ENCODE assay signal across 18 cellular contexts in genomic region chr9:84556556-84556955, GRCh38.
A peak's percentile ranks its signal among the peaks of the same experiment; 100 is the strongest.
DNase-seq lines count a peak whose midpoint lies in the region; ATAC-seq and TF ChIP-seq lines count a peak whose summit lies in the region.
"Had no signal": no experiment of that assay in that cellular context is flagged by ENCODE, and none has a peak within 500 bp of the region (broad histone marks: within the 10 kb centered on the region; RNA-seq: fewer than 3 reads in every experiment).

No MANE protein-coding gene starts in this region.

- no peak overlapping the region for H3K4me3 Mint-ChIP-seq in MCF 10A (ENCODE audit: unreplicated experiment)
- H3K4me3 Mint-ChIP-seq: CD14-positive monocyte; CD8-positive, alpha-beta T cell; IgD-negative memory B cell had no signal

- in situ Hi-C loops in mammary epithelial cell (cut with MboI; ENCODE audit: low sequenced_read_pairs in 2 of 2) = no loop called here

- H3K27me3 ChIP-seq in breast epithelium (no peaks in the 10 kb centered on the region), mammary epithelial cell (ENCODE audit: insufficient read depth, low read length) (no peaks in the 10 kb centered on the region)
- H3K27me3 ChIP-seq: BLaER1 had no signal

- no peak overlapping the region for H3K9ac ChIP-seq in mammary epithelial cell (ENCODE audit: insufficient read depth, low read length)
- H3K9ac ChIP-seq: BLaER1 had no signal

- no peaks in the 10 kb centered on the region for H3K9me3 Mint-ChIP-seq in MCF 10A (ENCODE audit: unreplicated experiment)
- H3K9me3 Mint-ChIP-seq: CD8-positive, alpha-beta T cell had no signal

- DNase-seq in MCF 10A (ENCODE audit: unreplicated experiment) (peak; percentile 14), breast epithelium (ENCODE audit: low spot score in 2 of 2) (no peak), mammary epithelial cell (peak; percentile 67), NCI-H226 (no peak), hippocampal formation (lab: John Stamatoyannopoulos, UW) (no peak), NCI-H1105 treated with DMSO at 0.1 percent for 48 hours (lab: John Stamatoyannopoulos, UW) (no peak)
- DNase-seq: 8988T; Calu3; CD8-positive, alpha-beta T cell; DND-41; EL had no signal

- dilution Hi-C loops in mammary epithelial cell (cut with HindIII; ENCODE audit: low sequenced_read_pairs) = no loop called here

- ATAC-seq in esophagus mucosa (peak; percentile 82), HG02571 (IDR thresholded peaks at IDR 0.05; ENCODE audit: unreplicated experiment) (no peak)
- ATAC-seq: CD8-positive, alpha-beta T cell; HepG2 had no signal

- POLR2A ChIA-PET in MCF 10A (lab: Yijun Ruan, JAX) = no interaction called here

- H3K4me2 ChIP-seq in mammary epithelial cell (ENCODE audit: insufficient read depth, low read depth, low read length) = no peak overlapping the region
- H3K4me2 ChIP-seq: BLaER1 had no signal

- H3K36me3 Mint-ChIP-seq in MCF 10A (ENCODE audit: insufficient read depth, unreplicated experiment) = no peaks in the 10 kb centered on the region
- H3K36me3 Mint-ChIP-seq: CD14-positive monocyte; CD8-positive, alpha-beta T cell; IgD-negative memory B cell had no signal

- TF ChIP-seq CTCF in MCF 10A (IDR thresholded peaks at IDR 0.05; ENCODE audit: unreplicated experiment) (no peak), breast epithelium (IDR thresholded peaks at IDR 0.05) (no peak), mammary epithelial cell (conservative IDR thresholded peaks at IDR 0.05 in 1 of 2, IDR thresholded peaks at IDR 0.05 in 1 of 2; ENCODE audit: extremely low read depth in 1 of 2, insufficient read depth in 1 of 2, low read depth in 1 of 2, low read length in 2 of 2) (no peak)

- peaks cover 5% of the 10 kb centered on the region for H3K4me1 Mint-ChIP-seq in MCF 10A (ENCODE audit: insufficient read depth, unreplicated experiment)
- H3K4me1 Mint-ChIP-seq: CD14-positive monocyte, IgD-negative memory B cell had no signal

- H3K27me3 Mint-ChIP-seq in MCF 10A (ENCODE audit: insufficient read depth, unreplicated experiment) = peaks cover 13% of the 10 kb centered on the region
- H3K27me3 Mint-ChIP-seq: IgD-negative memory B cell had no signal

- WGBS in mammary epithelial cell (ENCODE audit: low coverage, missing lambda C conversion rate) = 5% methylated on average over 1 of the region's 1 CpG

- no peak overlapping the region for H3K4me3 ChIP-seq in breast epithelium
- no peak overlapping the region for H3K4me3 ChIP-seq in mammary epithelial cell (replicated peaks in 1 of 3; ENCODE audit: insufficient read depth in 1 of 3, low read depth in 2 of 3, low read length in 3 of 3)
- H3K4me3 ChIP-seq: BLaER1, HAP-1 had no signal

- BruUV-seq in MCF 10A (replicated peaks; lab: Mats Ljungman, UMichigan) = no TSS peak
- no TSS peak for BruUV-seq in mammary epithelial cell (replicated peaks; lab: Mats Ljungman, UMichigan)

- no peak for TF ChIP-seq POLR2A in breast epithelium (IDR thresholded peaks at IDR 0.05)

- no peak overlapping the region for H3K27ac Mint-ChIP-seq in MCF 10A (ENCODE audit: low read depth, unreplicated experiment)
- H3K27ac Mint-ChIP-seq: CD14-positive monocyte; CD8-positive, alpha-beta T cell; IgD-negative memory B cell had no signal

- peak overlapping the region; percentile 37 for H2AFZ ChIP-seq in mammary epithelial cell (ENCODE audit: low read depth, low read length)

- intact Hi-C loops in MCF 10A (cut with micrococcal nuclease) (no loop called here), breast epithelium (cut with DNase I; ENCODE audit: low total_unique reads) (no loop called here), mammary epithelial cell (cut with micrococcal nuclease) (no loop called here)

- H3K4me1 ChIP-seq in breast epithelium (no peaks in the 10 kb centered on the region), mammary epithelial cell (ENCODE audit: insufficient read depth, low read length) (peaks cover 9% of the 10 kb centered on the region)
- H3K4me1 ChIP-seq: BLaER1, HAP-1 had no signal

- no peaks in the 10 kb centered on the region for H3K79me2 ChIP-seq in mammary epithelial cell (ENCODE audit: insufficient read depth, low read length)

- H3K27ac ChIP-seq in breast epithelium (no peak overlapping the region), mammary epithelial cell (ENCODE audit: insufficient read depth, low read depth, low read length) (no peak overlapping the region)
- H3K27ac ChIP-seq: BLaER1 had no signal

- H3K36me3 ChIP-seq in breast epithelium (no peaks in the 10 kb centered on the region), mammary epithelial cell (ENCODE audit: insufficient read depth, low read length) (no peaks in the 10 kb centered on the region)
- H3K36me3 ChIP-seq: BLaER1, HAP-1 had no signal

- CTCF ChIA-PET in MCF 10A (lab: Yijun Ruan, JAX) (no interaction called here), mammary epithelial cell (lab: Charles Lee; ENCODE audit: low non-redundant PET) (no interaction called here)

- H3K9me3 ChIP-seq in breast epithelium (no peaks in the 10 kb centered on the region), mammary epithelial cell (replicated peaks; ENCODE audit: insufficient read depth, low read length) (no peaks in the 10 kb centered on the region)
- H3K9me3 ChIP-seq: BLaER1, HAP-1 had no signal

- no peaks in the 10 kb centered on the region for H4K20me1 ChIP-seq in mammary epithelial cell (ENCODE audit: insufficient read depth, low read length)
- H4K20me1 ChIP-seq: BLaER1 had no signal

Comparison
In these comparisons a context has a peak if more than half of its experiments do, and no peak if none do; other contexts are left out.
1. DNase-seq: peak in MCF 10A (single experiment) and mammary epithelial cell (single experiment); none in breast epithelium (0 of 2), NCI-H226 (single experiment), hippocampal formation (0 of 2) and NCI-H1105 treated with DMSO at 0.1 percent for 48 hours (single experiment).